In genomic region chr12:50073712-50074111, GRCh38 we compare ENCODE assay signal across 18 cellular contexts. TPM values are rescaled to one million over a fixed set of nuclear protein-coding genes. Genes with fewer than 3 reads are reported as not detected.
DNase-seq lines count a peak whose midpoint lies in the region; ATAC-seq, FAIRE-seq and TF ChIP-seq lines count a peak whose summit lies in the region.
"Had no signal": no experiment of that assay in that cellular context is flagged by ENCODE, and none has a peak within 500 bp of the region (broad histone marks: within the 10 kb centered on the region; RNA-seq: fewer than 3 reads in every experiment).

No MANE protein-coding gene starts in this region.

- no peaks in the 10 kb centered on the region for H3K36me3 Mint-ChIP-seq in nephron progenitor cell (ENCODE audit: low read depth)
- H3K36me3 Mint-ChIP-seq: CD14-positive monocyte; CD8-positive, alpha-beta T cell; IgD-negative memory B cell had no signal

- no peak for DNase-seq in K562 (ENCODE audit: extremely low read depth in 1 of 4, low spot score in 3 of 4)
- DNase-seq in nephron progenitor cell, result no peak
- DNase-seq in spleen, result peak; percentile 60
- DNase-seq in brain microvascular endothelial cell, result no peak
- DNase-seq: 8988T; Calu3; CD8-positive, alpha-beta T cell; DMS79 treated with DMSO at 0.1 percent for 48 hours; GF-D8; GM23248; KG1 had no signal

- no peaks in the 10 kb centered on the region for H3K9me3 Mint-ChIP-seq in nephron progenitor cell
- H3K9me3 Mint-ChIP-seq: CD8-positive, alpha-beta T cell; IgD-negative memory B cell had no signal

- TF ChIP-seq EP300 in K562 (IDR thresholded peaks at IDR 0.05; ENCODE audit: low read length), result no peak

- peak overlapping the region; percentile 59 for H3K4me3 Mint-ChIP-seq in nephron progenitor cell
- H3K4me3 Mint-ChIP-seq: CD14-positive monocyte; CD8-positive, alpha-beta T cell; IgD-negative memory B cell had no signal

- TF ChIP-seq RAD21 in K562 (CRISPR knock-in tag; conservative IDR thresholded peaks at IDR 0.05 in 1 of 2, IDR thresholded peaks at IDR 0.05 in 1 of 2), result no peak

- H2AFZ ChIP-seq in K562 (ENCODE audit: low read depth, low read length), result no peak overlapping the region
- H2AFZ ChIP-seq: GM23248 had no signal

- H3K4me1 ChIP-seq in K562 (replicated peaks in 1 of 2; ENCODE audit: control insufficient read depth in 2 of 2, insufficient read depth in 2 of 2, low read length in 2 of 2), result peaks cover 24 to 25% of the 10 kb centered on the region in 2 experiments; a peak in 4 of 5 replicates
- peaks cover 3 to 18% (median 9%) of the 10 kb centered on the region in 6 donors for H3K4me1 ChIP-seq in spleen

- ATAC-seq in K562 (no peak), HG03108 (IDR thresholded peaks at IDR 0.05; ENCODE audit: unreplicated experiment) (no peak)
- ATAC-seq: CD8-positive, alpha-beta T cell had no signal

- no peaks in the 10 kb centered on the region for H3K36me3 ChIP-seq in K562 (ENCODE audit: control insufficient read depth, insufficient read depth, low read length)
- no peaks in the 10 kb centered on the region for H3K36me3 ChIP-seq in spleen
- no peaks in the 10 kb centered on the region for H3K36me3 ChIP-seq in brain microvascular endothelial cell (replicated peaks)
- H3K36me3 ChIP-seq: BLaER1 had no signal

- WGBS in K562 (ENCODE audit: insufficient coverage, low coverage, missing lambda C conversion rate), result 43% methylated on average over 10 of the region's 10 CpGs
- WGBS in spleen, 5 donors, result 79 to 90% (median 86%) methylated on average over 6 to 10 of the region's 10 CpGs

- POLR2A ChIA-PET in K562 (lab: Yijun Ruan, JAX), result interaction anchor here (0.5 kb wide), 1 partner anchor 211 kb away, joined by 3 read pairs; no protein-coding TSS in a partner anchor

- H3K27me3 ChIP-seq in K562 (ENCODE audit: control insufficient read depth in 2 of 2, insufficient read depth in 2 of 2, low read length in 2 of 2), result peaks cover 0 to 3% of the 10 kb centered on the region in 2 experiments; a peak in 1 of 5 replicates
- peaks cover 0 to 7% (median 0%) of the 10 kb centered on the region in 7 donors for H3K27me3 ChIP-seq in spleen (replicated peaks in 1 of 7)
- no peaks in the 10 kb centered on the region for H3K27me3 ChIP-seq in brain microvascular endothelial cell (replicated peaks)
- H3K27me3 ChIP-seq: BLaER1 had no signal

- H3K4me3 ChIP-seq in K562 (no peak overlapping the region), spleen (no peak overlapping the region), brain microvascular endothelial cell (ENCODE audit: low read depth, low read length) (no peak overlapping the region)
- H3K4me3 ChIP-seq: BLaER1, GM23248, HAP-1 had no signal

- no peak overlapping the region for H3K4me2 ChIP-seq in K562 (ENCODE audit: insufficient read depth, low read length)
- H3K4me2 ChIP-seq: BLaER1 had no signal

- TF ChIP-seq POLR2A in K562 (conservative IDR thresholded peaks at IDR 0.05) (no peak), spleen (IDR thresholded peaks at IDR 0.05) (no peak)

- no peaks in the 10 kb centered on the region for H4K20me1 ChIP-seq in K562 (replicated peaks; ENCODE audit: control insufficient read depth, insufficient read depth, low read length)
- H4K20me1 ChIP-seq: BLaER1 had no signal

- TF ChIP-seq CTCF in K562 (IDR thresholded peaks at IDR 0.05 in 2 of 3, conservative IDR thresholded peaks at IDR 0.05 in 1 of 3; ENCODE audit: insufficient read depth in 2 of 3, low read depth in 1 of 3, low read length in 3 of 3) (no peak), nephron progenitor cell (IDR thresholded peaks at IDR 0.05) (no peak), spleen (IDR thresholded peaks at IDR 0.05 in 8 of 11, conservative IDR thresholded peaks at IDR 0.05 in 3 of 11) (no peak), brain microvascular endothelial cell (IDR thresholded peaks at IDR 0.05; ENCODE audit: low read depth, low read length, missing control alignments) (no peak)

- FAIRE-seq in K562 (lab: Jason Lieb, UNC), result no peak
- FAIRE-seq: HTR-8/SVneo had no signal

- H3K27ac ChIP-seq in K562 (ENCODE audit: extremely low read depth, low read depth, low read length) (no peak overlapping the region), spleen (no peak overlapping the region), brain microvascular endothelial cell (no peak overlapping the region)
- H3K27ac ChIP-seq: BLaER1, GM23248 had no signal

- H3K27me3 Mint-ChIP-seq in nephron progenitor cell (ENCODE audit: low read depth, poor library complexity), result peaks cover 3% of the 10 kb centered on the region

- peak overlapping the region; percentile 63 for H3K27ac Mint-ChIP-seq in nephron progenitor cell
- H3K27ac Mint-ChIP-seq: CD8-positive, alpha-beta T cell; IgD-negative memory B cell had no signal

- peaks cover 8% of the 10 kb centered on the region for H3K9me1 ChIP-seq in K562 (ENCODE audit: control insufficient read depth, insufficient read depth, low read length)

- no peak overlapping the region for H3K9ac ChIP-seq in K562 (ENCODE audit: insufficient read depth in 1 of 2, low read depth in 2 of 2, low read length in 2 of 2)
- H3K9ac ChIP-seq: BLaER1, GM23248 had no signal

- H3K4me1 Mint-ChIP-seq in nephron progenitor cell, result peaks cover 81% of the 10 kb centered on the region

- H3K9me3 ChIP-seq in K562 (replicated peaks; ENCODE audit: control insufficient read depth, insufficient read depth, low read depth, low read length) (no peaks in the 10 kb centered on the region), spleen (no peaks in the 10 kb centered on the region)
- H3K9me3 ChIP-seq: BLaER1, HAP-1 had no signal

- intact Hi-C loops in K562 (cut with micrococcal nuclease) (no loop called here), spleen (cut with DNase I; ENCODE audit: low total_unique reads) (loop anchor here (2.0 kb wide), 1 partner anchor 101 kb away; no protein-coding TSS in a partner anchor)

- BruUV-seq in K562 (replicated peaks; lab: Mats Ljungman, UMichigan), result no TSS peak

- H3K79me2 ChIP-seq in K562 (ENCODE audit: control insufficient read depth, insufficient read depth, low read length), result no peaks in the 10 kb centered on the region

- CTCF ChIA-PET in K562 (lab: Yijun Ruan, JAX; ENCODE audit: low intra/inter-chr PET ratio), result interaction anchor here (1.4 to 5.8 kb wide), 2 partner anchors 53 to 102 kb away, joined by 4 to 66 read pairs; no protein-coding TSS in a partner anchor

- in situ Hi-C loops in K562 (cut with MboI) (loop anchor here (5.0 kb wide), 1 partner anchor 239 kb away; no protein-coding TSS in a partner anchor), brain microvascular endothelial cell (cut with HindIII; ENCODE audit: low pct_ligation_motif_present, low sequenced_read_pairs) (no loop called here)

RNA-seq across cellular contexts. Expression of gene SMARCD1, which starts 11.4 kb away (rescaled TPM):
- 100 and 119 TPM in 2 replicates for total RNA-seq in K562 (2011; cell fraction: chromatin; rRNA removed; ENCODE audit: low replicate concordance)
- 57.0 and 69.7 TPM in 2 replicates for total RNA-seq in K562 (2011; cell fraction: nucleolus; rRNA removed)
- total RNA-seq in K562 (2011; cell fraction: nucleoplasm; rRNA removed), result 75.5 and 101 TPM in 2 replicates
- total RNA-seq in K562 (2014; rRNA removed) (65.3 and 98.3 TPM in 2 replicates), K562 (2014; rRNA removed; fragmentation: Illumina TruSeq; extraction: Trizol) (43.8 and 47.5 TPM in 2 replicates), K562 (2015; rRNA removed; fragmentation: Illumina TruSeq; extraction: Trizol) (45.8 and 47.5 TPM in 2 replicates), K562 (2021) (68.2 and 77.0 TPM in 2 replicates), spleen (10 to 100 TPM; 47.3 to 85.7 (median 60.3) TPM)
- polyA plus RNA-seq in K562 (2011; rRNA removed) (48.0 and 70.5 TPM in 2 replicates), K562 (2014; fragmentation: Illumina TruSeq; extraction: Trizol) (85.6 and 91.7 TPM in 2 replicates), K562 (2014; fragmentation: Nextera tagmentation; extraction: Ambion mirVana) (1 to 10 TPM in 1 of 2 experiments, under 1 TPM in 1; 0.86 to 1.5 TPM), K562 (2014; rRNA removed) (49.1 and 51.3 TPM in 2 replicates), spleen (10 to 100 TPM; 17.4 to 25.3 (median 18.1) TPM)
- polyA plus RNA-seq in K562 (2011; cell fraction: cytosol; rRNA removed), result 52.7 and 56.9 TPM in 2 replicates
- 81.1 and 98.9 TPM in 2 replicates for polyA plus RNA-seq in K562 (2011; cell fraction: nucleus; rRNA removed)
- polyA plus RNA-seq in K562 (2012), result 50.7 and 56.4 TPM in 2 replicates
- polyA minus RNA-seq in K562 (2011; rRNA and poly(A)+ RNA removed), result 59.4 and 59.7 TPM in 2 replicates
- 53.8 TPM in 2 replicates for polyA minus RNA-seq in K562 (2011; cell fraction: cytosol; rRNA and poly(A)+ RNA removed)
- 25.7 and 41.5 TPM in 2 replicates for polyA minus RNA-seq in K562 (2011; cell fraction: nucleus; rRNA and poly(A)+ RNA removed)

RNA-seq across cellular contexts. Expression of gene ASIC1, which starts 16.3 kb away (rescaled TPM):
- 4.7 and 13.5 TPM in 2 replicates for total RNA-seq in K562 (2011; cell fraction: chromatin; rRNA removed; ENCODE audit: low replicate concordance)
- total RNA-seq in K562 (2011; cell fraction: nucleolus; rRNA removed), result 6.7 TPM in 2 replicates
- total RNA-seq in K562 (2011; cell fraction: nucleoplasm; rRNA removed), result 6.2 and 10.1 TPM in 2 replicates
- total RNA-seq in K562 (2014; rRNA removed) (0.45 and 0.69 TPM in 2 replicates), K562 (2014; rRNA removed; fragmentation: Illumina TruSeq; extraction: Trizol) (0.15 and 0.22 TPM in 2 replicates), K562 (2015; rRNA removed; fragmentation: Illumina TruSeq; extraction: Trizol) (0.14 and 0.19 TPM in 2 replicates), K562 (2021) (1.2 TPM in 2 replicates), spleen (1 to 10 TPM in 2 of 7 donors, under 1 TPM in 5; 0.26 to 1.3 (median 0.54) TPM)
- polyA plus RNA-seq in K562 (2011; rRNA removed) (1.7 and 2.1 TPM in 2 replicates), K562 (2014; fragmentation: Illumina TruSeq; extraction: Trizol) (0.97 and 1.1 TPM in 2 replicates), K562 (2014; fragmentation: Nextera tagmentation; extraction: Ambion mirVana) (under 1 TPM; 0.01 to 0.17 TPM), K562 (2014; rRNA removed) (0.81 and 1.2 TPM in 2 replicates), spleen (under 1 TPM; 0.16 to 0.33 (median 0.22) TPM)
- polyA plus RNA-seq in K562 (2011; cell fraction: cytosol; rRNA removed), result 2.2 and 2.4 TPM in 2 replicates
- polyA plus RNA-seq in K562 (2011; cell fraction: nucleus; rRNA removed), result 6.8 and 7.2 TPM in 2 replicates
- 0.69 and 2.0 TPM in 2 replicates for polyA plus RNA-seq in K562 (2012)
- 1.4 and 1.8 TPM in 2 replicates for polyA minus RNA-seq in K562 (2011; rRNA and poly(A)+ RNA removed)
- polyA minus RNA-seq in K562 (2011; cell fraction: cytosol; rRNA and poly(A)+ RNA removed), result 0.64 and 1.8 TPM in 2 replicates
- polyA minus RNA-seq in K562 (2011; cell fraction: nucleus; rRNA and poly(A)+ RNA removed), result 0.78 and 1.2 TPM in 2 replicates
- polyA plus RNA-seq: CD14-positive monocyte, IgD-negative memory B cell had no signal

RNA-seq across cellular contexts. Expression of gene GPD1, which starts 30.1 kb away (rescaled TPM):
- total RNA-seq in K562 (2011; cell fraction: chromatin; rRNA removed; ENCODE audit: low replicate concordance), result 0.51 and 1.1 TPM in 2 replicates
- total RNA-seq in K562 (2011; cell fraction: nucleolus; rRNA removed), result 1.1 and 1.2 TPM in 2 replicates
- total RNA-seq in K562 (2011; cell fraction: nucleoplasm; rRNA removed), result 0.51 and 1.5 TPM in 2 replicates
- total RNA-seq in K562 (2014; rRNA removed) (1.00 and 1.1 TPM in 2 replicates), K562 (2014; rRNA removed; fragmentation: Illumina TruSeq; extraction: Trizol) (0.35 and 0.47 TPM in 2 replicates), K562 (2015; rRNA removed; fragmentation: Illumina TruSeq; extraction: Trizol) (0.40 and 0.45 TPM in 2 replicates), K562 (2021) (0.55 and 0.67 TPM in 2 replicates), spleen (under 1 TPM in 6 of 7 donors, not detected in 1; 0.13 to 0.79 (median 0.45) TPM)
- polyA plus RNA-seq in K562 (2011; rRNA removed) (0.47 and 0.99 TPM in 2 replicates), K562 (2014; fragmentation: Illumina TruSeq; extraction: Trizol) (0.70 and 0.91 TPM in 2 replicates), K562 (2014; fragmentation: Nextera tagmentation; extraction: Ambion mirVana) (under 1 TPM; 0.13 to 0.45 TPM), K562 (2014; rRNA removed) (0.45 and 0.70 TPM in 2 replicates), spleen (under 1 TPM; 0.44 to 0.72 (median 0.48) TPM)
- polyA plus RNA-seq in K562 (2011; cell fraction: cytosol; rRNA removed), result 0.13 and 1.7 TPM in 2 replicates
- 0.90 and 1.5 TPM in 2 replicates for polyA plus RNA-seq in K562 (2011; cell fraction: nucleus; rRNA removed)
- 0.29 and 0.72 TPM in 2 replicates for polyA plus RNA-seq in K562 (2012)
- polyA minus RNA-seq in K562 (2011; rRNA and poly(A)+ RNA removed), result 0.09 and 1.0 TPM in 2 replicates
- 0.67 TPM in 1 of 2 replicates, not detected in the other for polyA minus RNA-seq in K562 (2011; cell fraction: cytosol; rRNA and poly(A)+ RNA removed)
- polyA minus RNA-seq in K562 (2011; cell fraction: nucleus; rRNA and poly(A)+ RNA removed), result 0.22 and 0.40 TPM in 2 replicates
- total RNA-seq: GM23248, H4 had no signal
- polyA plus RNA-seq: CD14-positive monocyte, GM23248, IgD-negative memory B cell had no signal

RNA-seq across cellular contexts. Expression of gene COX14, which starts 38.3 kb away (rescaled TPM):
- 10.7 and 19.2 TPM in 2 replicates for total RNA-seq in K562 (2011; cell fraction: chromatin; rRNA removed; ENCODE audit: low replicate concordance)
- 22.3 and 29.3 TPM in 2 replicates for total RNA-seq in K562 (2011; cell fraction: nucleolus; rRNA removed)
- total RNA-seq in K562 (2011; cell fraction: nucleoplasm; rRNA removed), result 18.2 and 26.1 TPM in 2 replicates
- total RNA-seq in K562 (2014; rRNA removed), result 53.4 and 63.4 TPM in 2 replicates
- total RNA-seq in K562 (2014; rRNA removed; fragmentation: Illumina TruSeq; extraction: Trizol), result 46.3 and 50.9 TPM in 2 replicates
- 40.9 and 44.8 TPM in 2 replicates for total RNA-seq in K562 (2015; rRNA removed; fragmentation: Illumina TruSeq; extraction: Trizol)
- total RNA-seq in K562 (2021), result 51.7 and 65.1 TPM in 2 replicates
- polyA plus RNA-seq in K562 (2011; rRNA removed), result 79.2 and 82.6 TPM in 2 replicates
- polyA plus RNA-seq in K562 (2011; cell fraction: cytosol; rRNA removed), result 99.8 and 123 TPM in 2 replicates
- polyA plus RNA-seq in K562 (2011; cell fraction: nucleus; rRNA removed), result 34.9 and 36.3 TPM in 2 replicates
- 80.4 and 81.0 TPM in 2 replicates for polyA plus RNA-seq in K562 (2012)
- 44.4 and 45.6 TPM in 2 replicates for polyA plus RNA-seq in K562 (2014; fragmentation: Illumina TruSeq; extraction: Trizol)
- polyA plus RNA-seq in K562 (2014; fragmentation: Nextera tagmentation; extraction: Ambion mirVana), result 100 to 1,000 TPM; 259 to 269 TPM
- 78.2 and 78.5 TPM in 2 replicates for polyA plus RNA-seq in K562 (2014; rRNA removed)
- 20.7 and 20.8 TPM in 2 replicates for polyA minus RNA-seq in K562 (2011; rRNA and poly(A)+ RNA removed)
- 8.3 and 12.1 TPM in 2 replicates for polyA minus RNA-seq in K562 (2011; cell fraction: cytosol; rRNA and poly(A)+ RNA removed)
- polyA minus RNA-seq in K562 (2011; cell fraction: nucleus; rRNA and poly(A)+ RNA removed), result 7.4 and 8.0 TPM in 2 replicates
- 10 to 100 TPM; 45.9 to 68.2 (median 52.7) TPM for total RNA-seq in spleen
- 100 to 1,000 TPM in 1 of 3 donors, 10 to 100 TPM in 2; 75.5 to 116 (median 81.9) TPM for polyA plus RNA-seq in spleen

RNA-seq across cellular contexts. Expression of gene RACGAP1, which starts 48.4 kb away (rescaled TPM):
- total RNA-seq in K562 (2011; cell fraction: chromatin; rRNA removed; ENCODE audit: low replicate concordance), result 76.8 and 166 TPM in 2 replicates
- 53.0 and 66.8 TPM in 2 replicates for total RNA-seq in K562 (2011; cell fraction: nucleolus; rRNA removed)
- 66.9 and 71.0 TPM in 2 replicates for total RNA-seq in K562 (2011; cell fraction: nucleoplasm; rRNA removed)
- 56.7 and 57.3 TPM in 2 replicates for total RNA-seq in K562 (2014; rRNA removed)
- 85.1 and 93.6 TPM in 2 replicates for total RNA-seq in K562 (2014; rRNA removed; fragmentation: Illumina TruSeq; extraction: Trizol)
- total RNA-seq in K562 (2015; rRNA removed; fragmentation: Illumina TruSeq; extraction: Trizol), result 66.2 and 69.9 TPM in 2 replicates
- 86.2 and 88.6 TPM in 2 replicates for total RNA-seq in K562 (2021)
- polyA plus RNA-seq in K562 (2011; rRNA removed), result 78.6 and 92.9 TPM in 2 replicates
- 36.1 and 60.3 TPM in 2 replicates for polyA plus RNA-seq in K562 (2011; cell fraction: cytosol; rRNA removed)
- polyA plus RNA-seq in K562 (2011; cell fraction: nucleus; rRNA removed), result 75.1 and 97.6 TPM in 2 replicates
- polyA plus RNA-seq in K562 (2012), result 51.9 and 71.6 TPM in 2 replicates
- polyA plus RNA-seq in K562 (2014; fragmentation: Illumina TruSeq; extraction: Trizol), result 79.7 and 80.0 TPM in 2 replicates
- polyA plus RNA-seq in K562 (2014; fragmentation: Nextera tagmentation; extraction: Ambion mirVana), result 10 to 100 TPM; 56.4 to 71.8 TPM
- polyA plus RNA-seq in K562 (2014; rRNA removed), result 60.4 and 65.3 TPM in 2 replicates
- polyA minus RNA-seq in K562 (2011; rRNA and poly(A)+ RNA removed), result 172 and 188 TPM in 2 replicates
- 49.3 and 53.4 TPM in 2 replicates for polyA minus RNA-seq in K562 (2011; cell fraction: cytosol; rRNA and poly(A)+ RNA removed)
- polyA minus RNA-seq in K562 (2011; cell fraction: nucleus; rRNA and poly(A)+ RNA removed), result 31.1 and 63.0 TPM in 2 replicates
- total RNA-seq in spleen, result 10 to 100 TPM in 4 of 7 donors, 1 to 10 TPM in 3; 8.1 to 21.1 (median 11.3) TPM
- polyA plus RNA-seq in spleen, result 1 to 10 TPM; 3.4 to 6.9 (median 5.8) TPM
